In the genomic region with DNA sequence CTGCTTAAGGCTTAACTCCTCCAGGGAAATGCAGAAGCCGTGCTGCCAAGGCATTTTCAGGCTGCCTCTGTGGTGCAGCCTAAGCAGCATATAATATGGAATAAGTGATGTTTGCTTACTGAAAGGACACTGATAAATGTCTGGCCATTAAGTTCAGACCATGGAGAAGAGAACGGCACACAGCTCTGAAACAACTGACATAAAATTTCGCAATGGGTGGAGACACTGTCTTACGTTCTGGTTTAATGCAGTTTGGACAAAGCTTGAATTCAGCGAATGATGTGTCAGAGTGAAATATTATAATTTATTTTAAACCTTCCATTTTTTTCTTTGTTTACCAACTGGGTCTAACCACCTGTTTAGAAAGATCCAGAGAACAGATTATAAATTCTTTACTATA, we compare ENCODE assay signal across 29 cellular contexts. TPM values are rescaled to one million over a fixed set of nuclear protein-coding genes. Genes with fewer than 3 reads are reported as not detected.
"Had no signal": no experiment of that assay in that cellular context is flagged by ENCODE, and none has a peak within 500 bp of the region (broad histone marks: within the 10 kb centered on the region; RNA-seq: fewer than 3 reads in every experiment).

No MANE protein-coding gene starts in this region.

- H3K4me3 ChIP-seq: body of pancreas, cardiac muscle cell, colonic mucosa, esophagus squamous epithelium, gastrocnemius medialis, ovary, right lobe of liver, testis, vagina had no signal

- H3K9me3 ChIP-seq: body of pancreas, colonic mucosa, esophagus squamous epithelium, gastrocnemius medialis, ovary, right lobe of liver, testis, vagina had no signal

- DNase-seq: activated effector memory CD4-positive, alpha-beta T cell treated with Interleukin-2 at 50 U/mL for 16 hours; activated naive CD4-positive, alpha-beta T cell treated with Interleukin-2 at 50 U/mL for 16 hours; activated T-cell treated with anti-CD3 and anti-CD28 coated beads for 4 hours; anterior cingulate cortex; body of pancreas; cerebellar nuclear complex; colonic mucosa; effector CD8-positive, alpha-beta T cell; esophagus squamous epithelium; gastrocnemius medialis; glutamatergic neuron; islet precursor cell; naive B cell; ovary; right lobe of liver; stimulated activated CD4-positive, alpha-beta T cell treated with anti-CD3 and anti-CD28 coated beads, Interleukin-2, amount 100 ng/mL, for 48 hours; stimulated activated naive CD8-positive, alpha-beta T cell treated with anti-CD3 and anti-CD28 coated beads, Interleukin-15, Interleukin-2, amounts not matched to agents 100 U/mL and 50 U/mL, for 24 hours; T-helper 2 cell; testis had no signal

- H3K27me3 ChIP-seq: body of pancreas, colonic mucosa, gastrocnemius medialis, ovary, right lobe of liver, testis, vagina had no signal

- H3K4me1 ChIP-seq: body of pancreas, colonic mucosa, esophagus squamous epithelium, gastrocnemius medialis, right lobe of liver, testis, vagina had no signal

- H3K4me3 Mint-ChIP-seq: activated naive CD8-positive, alpha-beta T cell; activated T-cell treated with anti-CD3 and anti-CD28 coated beads, Interleukin-2, amount 50 U/mL, for 72 hours; mesothelial cell of epicardium; naive B cell; type B pancreatic cell; WTC11 had no signal

- H3K36me3 Mint-ChIP-seq: activated naive CD8-positive, alpha-beta T cell; mesothelial cell of epicardium; naive B cell; type B pancreatic cell; WTC11 had no signal

- H3K27ac ChIP-seq: body of pancreas, cardiac muscle cell, colonic mucosa, epithelial cell of prostate, esophagus squamous epithelium, gastrocnemius medialis, ovary, right lobe of liver, testis, vagina had no signal

- H3K36me3 ChIP-seq: cardiac muscle cell, colonic mucosa, esophagus squamous epithelium, gastrocnemius medialis, ovary, right lobe of liver, vagina had no signal

- H3K9me3 Mint-ChIP-seq: activated T-cell treated with anti-CD3 and anti-CD28 coated beads, Interleukin-2, amount 50 U/mL, for 72 hours; mesothelial cell of epicardium; type B pancreatic cell; WTC11 had no signal

- FAIRE-seq: endometrium had no signal

- ATAC-seq: body of pancreas; gastrocnemius medialis; right lobe of liver; stimulated activated naive CD8-positive, alpha-beta T cell treated with anti-CD3 and anti-CD28 coated beads, Interleukin-15, Interleukin-2, amounts not matched to agents 100 U/mL and 50 U/mL, for 24 hours; WTC11 had no signal

- H3K4me1 Mint-ChIP-seq: mesothelial cell of epicardium, naive B cell, WTC11 had no signal

- H3K27ac Mint-ChIP-seq: activated naive CD8-positive, alpha-beta T cell; activated T-cell treated with anti-CD3 and anti-CD28 coated beads, Interleukin-2, amount 50 U/mL, for 72 hours; mesothelial cell of epicardium; naive B cell; progenitor cell of endocrine pancreas; type B pancreatic cell; WTC11 had no signal

RNA-seq across cellular contexts. Expression of a gene that starts 27.2 kb away (rescaled TPM):
- total RNA-seq: activated T-cell treated with anti-CD3 and anti-CD28 coated beads, Interleukin-2, amount 50 U/mL, for 72 hours had no signal
